30 cellular contexts compared by ENCODE assay signal in the genomic region with DNA sequence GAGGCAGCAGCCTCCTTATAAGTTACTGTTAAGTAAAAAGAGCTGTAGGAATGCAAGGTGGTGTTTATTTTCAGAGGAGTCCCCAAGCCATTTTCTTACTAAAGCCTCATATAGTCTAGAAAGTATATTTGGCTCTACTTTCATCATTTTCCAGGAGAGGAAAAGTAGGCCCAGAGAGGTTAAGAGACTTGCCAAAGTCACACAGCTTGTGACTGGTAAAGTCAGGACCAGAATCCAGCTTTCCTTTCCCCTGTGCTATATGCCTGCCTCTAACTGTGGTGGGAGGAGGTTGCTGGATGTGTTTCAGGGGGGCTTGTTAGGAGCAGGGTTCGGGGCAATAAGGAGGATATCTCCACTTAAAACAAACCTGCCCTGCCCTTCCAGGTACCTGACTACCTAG. TPM values are rescaled to one million over a fixed set of nuclear protein-coding genes. Genes with fewer than 3 reads are reported as not detected.
"Had no signal": no experiment of that assay in that cellular context is flagged by ENCODE, and none has a peak within 500 bp of the region (broad histone marks: within the 10 kb centered on the region; RNA-seq: fewer than 3 reads in every experiment).

No MANE protein-coding gene starts in this region.

- H3K27ac ChIP-seq: adrenal gland, body of pancreas, breast epithelium, SJCRH30, SK-N-MC had no signal

- H3K9me3 ChIP-seq: adrenal gland, body of pancreas, breast epithelium, SJCRH30 had no signal

- H3K27me3 ChIP-seq: adrenal gland, body of pancreas, breast epithelium, SJCRH30 had no signal

- H3K4me3 ChIP-seq: adrenal gland, body of pancreas, breast epithelium, SJCRH30, SK-N-MC had no signal

- ATAC-seq: activated naive CD4-positive, alpha-beta T cell treated with anti-CD3 and anti-CD28 coated beads, Interleukin-2, amount 50 U/mL, for 72 hours; activated T-cell treated with anti-CD3 and anti-CD28 coated beads, Interleukin-2, amount 50 U/mL, for 4 hours; body of pancreas; Panc1 had no signal

- FAIRE-seq: astrocyte, TTC549 had no signal

- H3K4me1 ChIP-seq: body of pancreas, breast epithelium, SJCRH30 had no signal

- DNase-seq: activated CD4-positive, alpha-beta T cell treated with anti-CD3 and anti-CD28 coated beads, Interleukin-2, amount 10 ng/mL, durations not matched to agents 24 days and 14 days; activated CD4-positive, alpha-beta T cell treated with anti-CD3 and anti-CD28 coated beads, Interleukin-2, amount 50 U/mL, for 4 hours; activated CD8-positive, alpha-beta memory T cell treated with anti-CD3 and anti-CD28 coated beads, Interleukin-2, amount 50 U/mL, for 4 hours; activated gamma-delta T cell treated with Interleukin-2 at 50 U/mL for 16 hours; activated naive CD4-positive, alpha-beta T cell treated with anti-CD3 and anti-CD28 coated beads for 36 hours; activated T-cell treated with anti-CD3 and anti-CD28 coated beads for 4 hours; activated T-cell treated with anti-CD3 and anti-CD28 coated beads, Interleukin-2, amount 50 U/mL, for 4 hours; adrenal gland; body of pancreas; MM.1S; MV-4-11; NCI-H1092; NCI-H1436 treated with DMSO at 0.1 percent for 48 hours; NCI-H1694 treated with DMSO at 0.1 percent for 48 hours; NCI-H2029; NCI-H345; NCI-H524 treated with DMSO at 0.1 percent for 48 hours; SHP77; SJCRH30 had no signal

RNA-seq across cellular contexts. Expression of gene CPNE9, which starts 38.9 kb away (rescaled TPM):
- total RNA-seq: activated CD4-positive, alpha-beta T cell treated with anti-CD3 and anti-CD28 coated beads, Interleukin-2, amount 10 ng/mL, durations not matched to agents 24 days and 14 days; activated naive CD4-positive, alpha-beta T cell treated with anti-CD3 and anti-CD28 coated beads for 36 hours; activated T-helper 1 cell treated with anti-CD3 and anti-CD28 coated beads, Interleukin-12 subunit alpha, Interleukin-12 subunit beta, Interleukin-2, Interleukin-4 antibody, amounts not matched to agents 30 ng/mL and 10 ng/mL and 1 ng/mL, durations not matched to agents 14 hours and 24 hours and 36 hours; body of pancreas; breast epithelium; cardiac septum; LHCN-M2; NCI-H460; RPMI7951 had no signal
